Comparison of ENCODE assay signal across 37 cellular contexts in the genomic region with DNA sequence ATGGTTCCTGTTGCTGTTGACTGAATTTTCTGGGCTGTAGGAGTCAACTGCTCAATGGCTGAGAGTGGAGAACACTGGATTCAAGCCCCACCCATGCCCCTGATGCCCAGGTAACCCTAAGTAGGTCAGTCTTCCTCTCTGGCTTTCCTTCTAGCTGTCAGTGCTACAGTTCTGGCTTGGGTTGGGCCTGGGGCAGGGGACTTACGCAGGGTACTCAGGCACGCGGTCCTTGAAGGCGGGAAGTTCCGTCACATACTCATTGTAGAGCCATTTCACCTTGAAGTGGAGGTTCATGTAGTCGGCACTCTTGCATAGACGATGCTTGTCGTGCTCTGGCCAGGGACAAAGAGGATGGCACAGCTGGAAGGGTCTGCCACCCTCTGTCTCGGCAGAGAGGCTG. TPM values are rescaled to one million over a fixed set of nuclear protein-coding genes. Genes with fewer than 3 reads are reported as not detected.
"Had no signal": no experiment of that assay in that cellular context is flagged by ENCODE, and none has a peak within 500 bp of the region (broad histone marks: within the 10 kb centered on the region; RNA-seq: fewer than 3 reads in every experiment).

No MANE protein-coding gene starts in this region.

- H3K27me3 Mint-ChIP-seq: activated CD4-positive, alpha-beta memory T cell treated with anti-CD3 and anti-CD28 coated beads for 36 hours; activated CD4-positive, alpha-beta T cell treated with anti-CD3 and anti-CD28 coated beads, Interleukin-2, amount 10 ng/mL, durations not matched to agents 24 days and 14 days; activated CD8-positive, alpha-beta T cell treated with anti-CD3 and anti-CD28 coated beads for 36 hours; activated T-helper 17 cell treated with anti-CD3 and anti-CD28 coated beads, Interleukin-2, amount 50 U/mL, for 72 hours had no signal

- H3K9me3 Mint-ChIP-seq: activated B cell treated with CpG ODN at 0.5 μM for 24 hours; activated CD4-positive, alpha-beta memory T cell treated with anti-CD3 and anti-CD28 coated beads for 36 hours; activated CD8-positive, alpha-beta T cell treated with anti-CD3 and anti-CD28 coated beads for 36 hours; activated naive CD4-positive, alpha-beta T cell treated with anti-CD3 and anti-CD28 coated beads for 36 hours; activated naive CD4-positive, alpha-beta T cell treated with anti-CD3 and anti-CD28 coated beads, Interleukin-2, amount 50 U/mL, for 72 hours; activated naive CD8-positive, alpha-beta T cell treated with anti-CD3 and anti-CD28 coated beads for 36 hours; activated T-cell treated with anti-CD3 and anti-CD28 coated beads, Interleukin-2, amount 50 U/mL, for 4 hours; activated T-cell treated with anti-CD3 and anti-CD28 coated beads, Interleukin-2, amount 50 U/mL, for 72 hours; activated T-helper 1 cell treated with anti-CD3 and anti-CD28 coated beads, Interleukin-12 subunit alpha, Interleukin-12 subunit beta, Interleukin-2, Interleukin-4 antibody, amounts not matched to agents 30 ng/mL and 10 ng/mL and 1 ng/mL, durations not matched to agents 14 hours and 24 hours and 36 hours; activated T-helper 17 cell treated with anti-CD3 and anti-CD28 coated beads, Interleukin-2, amount 50 U/mL, for 72 hours; T-helper 1 cell treated with Interleukin-12 subunit alpha and Interleukin-12 subunit beta and Interleukin-4 antibody, amounts not matched to agents 30 μg/mL and 1 μg/mL, for 36 hours; T-helper 2 cell treated with Interferon-gamma antibody and Interleukin-4, amounts not matched to agents 5 μg/mL and 100 μg/mL, for 36 hours had no signal

- H3K36me3 Mint-ChIP-seq: activated CD4-positive, alpha-beta memory T cell treated with anti-CD3 and anti-CD28 coated beads for 36 hours; activated naive CD4-positive, alpha-beta T cell treated with anti-CD3 and anti-CD28 coated beads, Interleukin-2, amount 50 U/mL, for 72 hours; activated naive CD8-positive, alpha-beta T cell treated with anti-CD3 and anti-CD28 coated beads for 36 hours had no signal

- H3K9me3 ChIP-seq: adrenal gland, body of pancreas, breast epithelium had no signal

- H3K4me3 Mint-ChIP-seq: activated B cell treated with CpG ODN at 0.5 μM for 24 hours; activated CD4-positive, alpha-beta memory T cell treated with anti-CD3 and anti-CD28 coated beads for 36 hours; activated CD4-positive, alpha-beta T cell treated with anti-CD3 and anti-CD28 coated beads, Interleukin-2, amount 10 ng/mL, durations not matched to agents 24 days and 14 days; activated CD8-positive, alpha-beta T cell treated with anti-CD3 and anti-CD28 coated beads for 36 hours; activated naive CD4-positive, alpha-beta T cell treated with anti-CD3 and anti-CD28 coated beads for 36 hours; activated naive CD8-positive, alpha-beta T cell treated with anti-CD3 and anti-CD28 coated beads for 36 hours; activated T-cell treated with anti-CD3 and anti-CD28 coated beads, Interleukin-2, amount 50 U/mL, for 4 hours; activated T-cell treated with anti-CD3 and anti-CD28 coated beads, Interleukin-2, amount 50 U/mL, for 72 hours; activated T-helper 1 cell treated with anti-CD3 and anti-CD28 coated beads, Interleukin-12 subunit alpha, Interleukin-12 subunit beta, Interleukin-2, Interleukin-4 antibody, amounts not matched to agents 30 ng/mL and 10 ng/mL and 1 ng/mL, durations not matched to agents 14 hours and 24 hours and 36 hours; activated T-helper 17 cell treated with anti-CD3 and anti-CD28 coated beads, Interleukin-2, amount 50 U/mL, for 72 hours; T-helper 1 cell treated with Interleukin-12 subunit alpha and Interleukin-12 subunit beta and Interleukin-4 antibody, amounts not matched to agents 30 μg/mL and 1 μg/mL, for 36 hours; T-helper 2 cell treated with Interferon-gamma antibody and Interleukin-4, amounts not matched to agents 5 μg/mL and 100 μg/mL, for 36 hours had no signal

- H3K4me1 Mint-ChIP-seq: activated B cell treated with CpG ODN at 0.5 μM for 24 hours; activated CD4-positive, alpha-beta T cell treated with anti-CD3 and anti-CD28 coated beads, Interleukin-2, amount 10 ng/mL, durations not matched to agents 24 days and 14 days; activated naive CD8-positive, alpha-beta T cell treated with anti-CD3 and anti-CD28 coated beads for 36 hours; activated T-helper 17 cell treated with anti-CD3 and anti-CD28 coated beads, Interleukin-2, amount 50 U/mL, for 72 hours had no signal

- FAIRE-seq: astrocyte, TTC549 had no signal

- H3K27ac ChIP-seq: adrenal gland, body of pancreas, brain microvascular endothelial cell, breast epithelium, VCaP had no signal

- H3K4me3 ChIP-seq: adrenal gland, body of pancreas, breast epithelium had no signal

- H3K27ac Mint-ChIP-seq: activated B cell treated with CpG ODN at 0.5 μM for 24 hours; activated CD4-positive, alpha-beta memory T cell treated with anti-CD3 and anti-CD28 coated beads for 36 hours; activated CD4-positive, alpha-beta T cell treated with anti-CD3 and anti-CD28 coated beads, Interleukin-2, amount 10 ng/mL, durations not matched to agents 24 days and 14 days; activated CD8-positive, alpha-beta T cell treated with anti-CD3 and anti-CD28 coated beads for 36 hours; activated naive CD4-positive, alpha-beta T cell treated with anti-CD3 and anti-CD28 coated beads for 36 hours; activated naive CD4-positive, alpha-beta T cell treated with anti-CD3 and anti-CD28 coated beads, Interleukin-2, amount 50 U/mL, for 72 hours; activated naive CD8-positive, alpha-beta T cell treated with anti-CD3 and anti-CD28 coated beads for 36 hours; activated T-cell treated with anti-CD3 and anti-CD28 coated beads, Interleukin-2, amount 50 U/mL, for 72 hours; activated T-helper 1 cell treated with anti-CD3 and anti-CD28 coated beads, Interleukin-12 subunit alpha, Interleukin-12 subunit beta, Interleukin-2, Interleukin-4 antibody, amounts not matched to agents 30 ng/mL and 10 ng/mL and 1 ng/mL, durations not matched to agents 14 hours and 24 hours and 36 hours; activated T-helper 17 cell treated with anti-CD3 and anti-CD28 coated beads, Interleukin-2, amount 50 U/mL, for 72 hours; T-helper 1 cell treated with Interleukin-12 subunit alpha and Interleukin-12 subunit beta and Interleukin-4 antibody, amounts not matched to agents 30 μg/mL and 1 μg/mL, for 36 hours; T-helper 2 cell treated with Interferon-gamma antibody and Interleukin-4, amounts not matched to agents 5 μg/mL and 100 μg/mL, for 36 hours had no signal

- H3K36me3 ChIP-seq: adrenal gland, brain microvascular endothelial cell, breast epithelium had no signal

- DNase-seq: activated B cell treated with CpG ODN at 0.5 μM for 24 hours; activated CD4-positive, alpha-beta memory T cell treated with anti-CD3 and anti-CD28 coated beads for 36 hours; activated CD4-positive, alpha-beta T cell treated with anti-CD3 and anti-CD28 coated beads for 4 hours; activated CD4-positive, alpha-beta T cell treated with anti-CD3 and anti-CD28 coated beads, Interleukin-2, amount 10 ng/mL, durations not matched to agents 24 days and 14 days; activated CD4-positive, alpha-beta T cell treated with anti-CD3 and anti-CD28 coated beads, Interleukin-2, amount 50 U/mL, for 1 hour; activated CD4-positive, alpha-beta T cell treated with anti-CD3 and anti-CD28 coated beads, Interleukin-2, amount 50 U/mL, for 4 hours; activated CD4-positive, CD25-positive, alpha-beta regulatory T cell treated with anti-CD3 and anti-CD28 coated beads, Interleukin-2, amount 50 U/mL, for 72 hours; activated CD8-positive, alpha-beta memory T cell treated with anti-CD3 and anti-CD28 coated beads, Interleukin-2, amount 50 U/mL, for 4 hours; activated CD8-positive, alpha-beta T cell treated with anti-CD3 and anti-CD28 coated beads for 36 hours; activated effector memory CD4-positive, alpha-beta T cell treated with anti-CD3 and anti-CD28 coated beads, Interleukin-2, amount 50 U/mL, for 16 hours; activated gamma-delta T cell treated with Interleukin-2 at 50 U/mL for 16 hours; activated naive CD4-positive, alpha-beta T cell; activated naive CD4-positive, alpha-beta T cell treated with anti-CD3 and anti-CD28 coated beads for 36 hours; activated naive CD4-positive, alpha-beta T cell treated with anti-CD3 and anti-CD28 coated beads, Interleukin-2, amount 50 U/mL, for 16 hours; activated naive CD8-positive, alpha-beta T cell treated with anti-CD3 and anti-CD28 coated beads for 36 hours; activated T-cell treated with anti-CD3 and anti-CD28 coated beads for 4 hours; activated T-cell treated with anti-CD3 and anti-CD28 coated beads, Interleukin-2, amount 50 U/mL, for 1 hour; activated T-cell treated with anti-CD3 and anti-CD28 coated beads, Interleukin-2, amount 50 U/mL, for 4 hours; activated T-cell treated with anti-CD3 and anti-CD28 coated beads, Interleukin-2, amount 50 U/mL, for 72 hours; adrenal gland; amniotic stem cell; aorta; body of pancreas; brain microvascular endothelial cell; central memory CD4-positive, alpha-beta T cell; T-helper 1 cell; T-helper 2 cell; T-helper 9 cell had no signal

- ATAC-seq: activated CD8-positive, alpha-beta T cell treated with anti-CD3 and anti-CD28 coated beads for 36 hours; activated naive CD4-positive, alpha-beta T cell treated with anti-CD3 and anti-CD28 coated beads, Interleukin-2, amount 50 U/mL, for 72 hours; activated T-cell treated with anti-CD3 and anti-CD28 coated beads, Interleukin-2, amount 50 U/mL, for 4 hours; activated T-cell treated with anti-CD3 and anti-CD28 coated beads, Interleukin-2, amount 50 U/mL, for 72 hours; activated T-helper 17 cell treated with anti-CD3 and anti-CD28 coated beads, Interleukin-2, amount 50 U/mL, for 72 hours; body of pancreas had no signal

- H3K27me3 ChIP-seq: adrenal gland, body of pancreas, brain microvascular endothelial cell, breast epithelium had no signal

- H3K4me1 ChIP-seq: adrenal gland, body of pancreas, breast epithelium had no signal

RNA-seq across cellular contexts. Expression of a gene that starts 55.6 kb away (rescaled TPM):
- total RNA-seq: activated CD8-positive, alpha-beta T cell treated with anti-CD3 and anti-CD28 coated beads for 36 hours; activated T-helper 1 cell treated with anti-CD3 and anti-CD28 coated beads, Interleukin-12 subunit alpha, Interleukin-12 subunit beta, Interleukin-2, Interleukin-4 antibody, amounts not matched to agents 30 ng/mL and 10 ng/mL and 1 ng/mL, durations not matched to agents 14 hours and 24 hours and 36 hours had no signal
